1 cellular context compared by ENCODE assay signal in the genomic region with DNA sequence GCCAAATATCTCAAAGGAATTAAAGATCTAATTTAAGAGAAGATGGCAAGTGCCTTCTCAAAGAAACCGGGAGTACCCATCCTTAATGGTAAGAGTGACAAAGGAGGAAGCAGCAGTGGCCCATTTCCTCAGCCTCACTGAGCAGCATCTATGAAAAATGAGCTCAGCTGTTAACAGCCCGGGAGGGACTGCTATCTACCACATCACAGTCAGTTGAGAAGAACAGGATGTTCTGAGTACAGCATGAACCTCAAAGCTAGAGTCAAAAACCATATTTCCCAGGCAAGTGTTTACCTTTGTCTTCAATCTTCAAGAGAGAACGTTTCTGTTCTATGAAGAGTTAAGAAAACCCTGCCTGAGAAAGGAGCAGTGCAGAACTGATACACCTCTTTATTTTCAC.
TF ChIP-seq lines count a peak whose summit lies in the region.

No MANE protein-coding gene starts in this region.

TF ChIP-seq in GM12878, 131 proteins besides CTCF, POLR2A, EP300 and RAD21 (continued from another document and continues in another):
- TF ChIP-seq KAT2A (conservative IDR thresholded peaks at IDR 0.05; ENCODE audit: control insufficient read depth, low read depth, low read length) (no peak), SP1 (IDR thresholded peaks at IDR 0.05; ENCODE audit: low read depth, low read length) (no peak), ZNF207 (IDR thresholded peaks at IDR 0.05; ENCODE audit: borderline replicate concordance) (no peak), ESRRA (IDR thresholded peaks at IDR 0.05; ENCODE audit: low read length) (no peak), SMC3 (IDR thresholded peaks at IDR 0.05; ENCODE audit: borderline replicate concordance, low read length) (peak; percentile 16; the same call in 1 of the 2 replicates), CHD1 (IDR thresholded peaks at IDR 0.05; ENCODE audit: low read depth, low read length) (no peak), ZNF384 (IDR thresholded peaks at IDR 0.05; ENCODE audit: borderline replicate concordance, low read depth, low read length) (no peak), MEF2B (IDR thresholded peaks at IDR 0.05; ENCODE audit: partially characterized antibody, poor library complexity, severe bottlenecking) (peak; percentile 51), E2F4 (IDR thresholded peaks at IDR 0.05; ENCODE audit: low read depth, low read length) (no peak), BHLHE40 (IDR thresholded peaks at IDR 0.05; ENCODE audit: borderline replicate concordance in 1 of 2, low read depth in 2 of 2, low read length in 1 of 2) (no peak), CBX5 (IDR thresholded peaks at IDR 0.05; ENCODE audit: low read depth) (peak; percentile 67; the same call in 1 of the 2 replicates), SIX5 (IDR thresholded peaks at IDR 0.05; ENCODE audit: low read depth, low read length, severe bottlenecking) (peak; percentile 10), CHD2 (IDR thresholded peaks at IDR 0.05; ENCODE audit: borderline replicate concordance, low read depth, low read length) (no peak), ETV6 (conservative IDR thresholded peaks at IDR 0.05 in 1 of 2, IDR thresholded peaks at IDR 0.05 in 1 of 2; ENCODE audit: borderline replicate concordance in 1 of 2, low read depth in 1 of 2) (peak in 1 of 2 experiments; percentile 88; a peak in 2 of 4 replicates), ZZZ3 (IDR thresholded peaks at IDR 0.05; ENCODE audit: control insufficient read depth, insufficient read length, low read depth) (no peak), SUPT20H (IDR thresholded peaks at IDR 0.05; ENCODE audit: borderline replicate concordance, control insufficient read depth, low read depth, low read length) (no peak), IRF4 (IDR thresholded peaks at IDR 0.05; ENCODE audit: low read depth, low read length) (peak; percentile 51; the same call in 1 of the 2 replicates), STAT3 (IDR thresholded peaks at IDR 0.05; ENCODE audit: low read depth, low read length) (no peak; the same call in 1 of the 2 replicates), POLR2AphosphoS5 (IDR thresholded peaks at IDR 0.05; ENCODE audit: low read length) (no peak), HDGF (IDR thresholded peaks at IDR 0.05) (no peak), SPI1 (IDR thresholded peaks at IDR 0.05; ENCODE audit: borderline replicate concordance, insufficient read depth, low read depth, low read length) (0 out of 2 replicates have a peak, but pooled peaks have one; percentile 47), GATAD2B (conservative IDR thresholded peaks at IDR 0.05; ENCODE audit: low read depth) (no peak), TCF3 (IDR thresholded peaks at IDR 0.05; ENCODE audit: borderline replicate concordance, insufficient read depth, low read depth, low read length) (0 out of 2 replicates have a peak, but pooled peaks have one; percentile 37), YY1 (IDR thresholded peaks at IDR 0.05; ENCODE audit: low read depth, low read length) (0 out of 2 replicates have a peak, but pooled peaks have one; percentile 17), EGR1 (IDR thresholded peaks at IDR 0.05; ENCODE audit: borderline replicate concordance in 1 of 2, low read depth in 2 of 2, low read length in 2 of 2) (no peak), BCL3 (IDR thresholded peaks at IDR 0.05; ENCODE audit: borderline replicate concordance, insufficient read depth, low read depth, low read length, poor library complexity, severe bottlenecking) (peak; percentile 55), NFIC (IDR thresholded peaks at IDR 0.05; ENCODE audit: low read depth, low read length) (peak; percentile 68; the same call in 1 of the 2 replicates), MYC (IDR thresholded peaks at IDR 0.05; ENCODE audit: insufficient read depth, insufficient read length, insufficient replicate concordance, low read length, severe bottlenecking) (no peak), HDAC2 (IDR thresholded peaks at IDR 0.05) (no peak), TAF1 (IDR thresholded peaks at IDR 0.05; ENCODE audit: borderline replicate concordance, low read depth, low read length) (no peak; the same call in 1 of the 2 replicates), IKZF1 (conservative IDR thresholded peaks at IDR 0.05) (peak; percentile 41), LARP7 (IDR thresholded peaks at IDR 0.05) (no peak), CBFB (IDR thresholded peaks at IDR 0.05; ENCODE audit: low read depth) (no peak), CBX3 (IDR thresholded peaks at IDR 0.05; ENCODE audit: borderline replicate concordance, low read depth) (no peak), IRF5 (IDR thresholded peaks at IDR 0.05; ENCODE audit: borderline replicate concordance) (no peak), RAD51 (IDR thresholded peaks at IDR 0.05) (no peak), CREM (IDR thresholded peaks at IDR 0.05; ENCODE audit: low read depth) (peak; percentile 48; the same call in 1 of the 2 replicates), JUND (IDR thresholded peaks at IDR 0.05; ENCODE audit: low read depth, low read length) (no peak)
- TF ChIP-seq, protein P1, sequence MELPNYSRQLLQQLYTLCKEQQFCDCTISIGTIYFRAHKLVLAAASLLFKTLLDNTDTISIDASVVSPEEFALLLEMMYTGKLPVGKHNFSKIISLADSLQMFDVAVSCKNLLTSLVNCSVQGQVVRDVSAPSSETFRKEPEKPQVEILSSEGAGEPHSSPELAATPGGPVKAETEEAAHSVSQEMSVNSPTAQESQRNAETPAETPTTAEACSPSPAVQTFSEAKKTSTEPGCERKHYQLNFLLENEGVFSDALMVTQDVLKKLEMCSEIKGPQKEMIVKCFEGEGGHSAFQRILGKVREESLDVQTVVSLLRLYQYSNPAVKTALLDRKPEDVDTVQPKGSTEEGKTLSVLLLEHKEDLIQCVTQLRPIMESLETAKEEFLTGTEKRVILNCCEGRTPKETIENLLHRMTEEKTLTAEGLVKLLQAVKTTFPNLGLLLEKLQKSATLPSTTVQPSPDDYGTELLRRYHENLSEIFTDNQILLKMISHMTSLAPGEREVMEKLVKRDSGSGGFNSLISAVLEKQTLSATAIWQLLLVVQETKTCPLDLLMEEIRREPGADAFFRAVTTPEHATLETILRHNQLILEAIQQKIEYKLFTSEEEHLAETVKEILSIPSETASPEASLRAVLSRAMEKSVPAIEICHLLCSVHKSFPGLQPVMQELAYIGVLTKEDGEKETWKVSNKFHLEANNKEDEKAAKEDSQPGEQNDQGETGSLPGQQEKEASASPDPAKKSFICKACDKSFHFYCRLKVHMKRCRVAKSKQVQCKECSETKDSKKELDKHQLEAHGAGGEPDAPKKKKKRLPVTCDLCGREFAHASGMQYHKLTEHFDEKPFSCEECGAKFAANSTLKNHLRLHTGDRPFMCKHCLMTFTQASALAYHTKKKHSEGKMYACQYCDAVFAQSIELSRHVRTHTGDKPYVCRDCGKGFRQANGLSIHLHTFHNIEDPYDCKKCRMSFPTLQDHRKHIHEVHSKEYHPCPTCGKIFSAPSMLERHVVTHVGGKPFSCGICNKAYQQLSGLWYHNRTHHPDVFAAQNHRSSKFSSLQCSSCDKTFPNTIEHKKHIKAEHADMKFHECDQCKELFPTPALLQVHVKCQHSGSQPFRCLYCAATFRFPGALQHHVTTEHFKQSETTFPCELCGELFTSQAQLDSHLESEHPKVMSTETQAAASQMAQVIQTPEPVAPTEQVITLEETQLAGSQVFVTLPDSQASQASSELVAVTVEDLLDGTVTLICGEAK (IDR thresholded peaks at IDR 0.05; ENCODE audit: borderline replicate concordance), result no peak
- TF ChIP-seq, protein P2, sequence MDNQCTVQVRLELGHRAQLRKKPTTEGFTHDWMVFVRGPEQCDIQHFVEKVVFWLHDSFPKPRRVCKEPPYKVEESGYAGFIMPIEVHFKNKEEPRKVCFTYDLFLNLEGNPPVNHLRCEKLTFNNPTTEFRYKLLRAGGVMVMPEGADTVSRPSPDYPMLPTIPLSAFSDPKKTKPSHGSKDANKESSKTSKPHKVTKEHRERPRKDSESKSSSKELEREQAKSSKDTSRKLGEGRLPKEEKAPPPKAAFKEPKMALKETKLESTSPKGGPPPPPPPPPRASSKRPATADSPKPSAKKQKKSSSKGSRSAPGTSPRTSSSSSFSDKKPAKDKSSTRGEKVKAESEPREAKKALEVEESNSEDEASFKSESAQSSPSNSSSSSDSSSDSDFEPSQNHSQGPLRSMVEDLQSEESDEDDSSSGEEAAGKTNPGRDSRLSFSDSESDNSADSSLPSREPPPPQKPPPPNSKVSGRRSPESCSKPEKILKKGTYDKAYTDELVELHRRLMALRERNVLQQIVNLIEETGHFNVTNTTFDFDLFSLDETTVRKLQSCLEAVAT (IDR thresholded peaks at IDR 0.05), result 0 out of 2 replicates have a peak, but pooled peaks have one; percentile 65
- TF ChIP-seq, protein P3, sequence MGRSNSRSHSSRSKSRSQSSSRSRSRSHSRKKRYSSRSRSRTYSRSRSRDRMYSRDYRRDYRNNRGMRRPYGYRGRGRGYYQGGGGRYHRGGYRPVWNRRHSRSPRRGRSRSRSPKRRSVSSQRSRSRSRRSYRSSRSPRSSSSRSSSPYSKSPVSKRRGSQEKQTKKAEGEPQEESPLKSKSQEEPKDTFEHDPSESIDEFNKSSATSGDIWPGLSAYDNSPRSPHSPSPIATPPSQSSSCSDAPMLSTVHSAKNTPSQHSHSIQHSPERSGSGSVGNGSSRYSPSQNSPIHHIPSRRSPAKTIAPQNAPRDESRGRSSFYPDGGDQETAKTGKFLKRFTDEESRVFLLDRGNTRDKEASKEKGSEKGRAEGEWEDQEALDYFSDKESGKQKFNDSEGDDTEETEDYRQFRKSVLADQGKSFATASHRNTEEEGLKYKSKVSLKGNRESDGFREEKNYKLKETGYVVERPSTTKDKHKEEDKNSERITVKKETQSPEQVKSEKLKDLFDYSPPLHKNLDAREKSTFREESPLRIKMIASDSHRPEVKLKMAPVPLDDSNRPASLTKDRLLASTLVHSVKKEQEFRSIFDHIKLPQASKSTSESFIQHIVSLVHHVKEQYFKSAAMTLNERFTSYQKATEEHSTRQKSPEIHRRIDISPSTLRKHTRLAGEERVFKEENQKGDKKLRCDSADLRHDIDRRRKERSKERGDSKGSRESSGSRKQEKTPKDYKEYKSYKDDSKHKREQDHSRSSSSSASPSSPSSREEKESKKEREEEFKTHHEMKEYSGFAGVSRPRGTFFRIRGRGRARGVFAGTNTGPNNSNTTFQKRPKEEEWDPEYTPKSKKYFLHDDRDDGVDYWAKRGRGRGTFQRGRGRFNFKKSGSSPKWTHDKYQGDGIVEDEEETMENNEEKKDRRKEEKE (IDR thresholded peaks at IDR 0.05), result no peak
- TF ChIP-seq, protein P4, sequence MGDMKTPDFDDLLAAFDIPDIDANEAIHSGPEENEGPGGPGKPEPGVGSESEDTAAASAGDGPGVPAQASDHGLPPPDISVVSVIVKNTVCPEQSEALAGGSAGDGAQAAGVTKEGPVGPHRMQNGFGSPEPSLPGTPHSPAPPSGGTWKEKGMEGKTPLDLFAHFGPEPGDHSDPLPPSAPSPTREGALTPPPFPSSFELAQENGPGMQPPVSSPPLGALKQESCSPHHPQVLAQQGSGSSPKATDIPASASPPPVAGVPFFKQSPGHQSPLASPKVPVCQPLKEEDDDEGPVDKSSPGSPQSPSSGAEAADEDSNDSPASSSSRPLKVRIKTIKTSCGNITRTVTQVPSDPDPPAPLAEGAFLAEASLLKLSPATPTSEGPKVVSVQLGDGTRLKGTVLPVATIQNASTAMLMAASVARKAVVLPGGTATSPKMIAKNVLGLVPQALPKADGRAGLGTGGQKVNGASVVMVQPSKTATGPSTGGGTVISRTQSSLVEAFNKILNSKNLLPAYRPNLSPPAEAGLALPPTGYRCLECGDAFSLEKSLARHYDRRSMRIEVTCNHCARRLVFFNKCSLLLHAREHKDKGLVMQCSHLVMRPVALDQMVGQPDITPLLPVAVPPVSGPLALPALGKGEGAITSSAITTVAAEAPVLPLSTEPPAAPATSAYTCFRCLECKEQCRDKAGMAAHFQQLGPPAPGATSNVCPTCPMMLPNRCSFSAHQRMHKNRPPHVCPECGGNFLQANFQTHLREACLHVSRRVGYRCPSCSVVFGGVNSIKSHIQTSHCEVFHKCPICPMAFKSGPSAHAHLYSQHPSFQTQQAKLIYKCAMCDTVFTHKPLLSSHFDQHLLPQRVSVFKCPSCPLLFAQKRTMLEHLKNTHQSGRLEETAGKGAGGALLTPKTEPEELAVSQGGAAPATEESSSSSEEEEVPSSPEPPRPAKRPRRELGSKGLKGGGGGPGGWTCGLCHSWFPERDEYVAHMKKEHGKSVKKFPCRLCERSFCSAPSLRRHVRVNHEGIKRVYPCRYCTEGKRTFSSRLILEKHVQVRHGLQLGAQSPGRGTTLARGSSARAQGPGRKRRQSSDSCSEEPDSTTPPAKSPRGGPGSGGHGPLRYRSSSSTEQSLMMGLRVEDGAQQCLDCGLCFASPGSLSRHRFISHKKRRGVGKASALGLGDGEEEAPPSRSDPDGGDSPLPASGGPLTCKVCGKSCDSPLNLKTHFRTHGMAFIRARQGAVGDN (IDR thresholded peaks at IDR 0.05), result peak; percentile 69
